20 cellular contexts compared by ENCODE assay signal in the genomic region with DNA sequence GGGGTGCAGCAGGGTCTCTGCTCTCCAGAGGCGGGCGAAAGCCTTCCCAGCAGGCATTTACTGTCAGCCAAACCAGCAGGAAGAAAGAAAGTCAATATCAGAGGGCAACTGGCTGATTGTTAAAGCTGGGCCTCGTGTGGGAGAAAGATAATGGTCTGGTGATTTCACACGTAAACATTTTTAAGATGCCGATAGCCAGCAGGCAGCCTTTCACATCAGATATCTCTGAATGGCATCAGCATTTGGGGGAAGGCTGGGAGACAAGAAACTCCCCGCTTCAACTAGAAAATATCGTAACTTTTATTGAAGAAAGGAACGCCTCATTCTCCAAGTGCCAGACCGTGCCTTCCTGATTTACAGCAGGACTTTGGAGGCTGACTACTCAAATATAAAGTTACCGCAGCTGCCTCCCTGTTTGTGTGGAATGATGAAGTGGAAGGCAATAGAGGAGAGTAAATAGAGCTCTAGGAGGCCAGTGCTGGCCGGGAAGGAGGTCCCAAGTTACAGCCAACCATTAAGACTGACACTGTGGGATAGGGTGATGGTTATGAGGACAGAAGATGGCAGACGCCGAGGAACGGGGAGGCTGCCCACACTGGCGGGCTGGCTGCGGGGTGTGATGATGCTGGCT.
"Had no signal": no experiment of that assay in that cellular context is flagged by ENCODE, and none has a peak within 500 bp of the region (broad histone marks: within the 10 kb centered on the region; RNA-seq: fewer than 3 reads in every experiment).

No MANE protein-coding gene starts in this region.

- H3K27me3 Mint-ChIP-seq: activated CD8-positive, alpha-beta memory T cell treated with anti-CD3 and anti-CD28 coated beads, Interleukin-2, amount 10 ng/mL, durations not matched to agents 7 days and 5 days; activated T-cell treated with anti-CD3 and anti-CD28 coated beads, Interleukin-2, amount 50 U/mL, for 24 hours; dendritic cell treated with granulocyte-macrophage colony-stimulating factor and Interleukin-4, amounts not matched to agents 40 ng/mL and 50 ng/mL, for 4 days; effector memory CD8-positive, alpha-beta T cell; stimulated activated naive CD8-positive, alpha-beta T cell treated with anti-CD3 and anti-CD28 coated beads, Interleukin-15, Interleukin-2, amounts not matched to agents 100 ng/mL and 50 ng/mL, for 24 hours; T-helper 17 cell had no signal

- DNase-seq: activated CD4-positive, alpha-beta T cell treated with anti-CD3 and anti-CD28 coated beads, Interleukin-2, amount 50 U/mL, for 4 hours; activated CD4-positive, CD25-positive, alpha-beta regulatory T cell treated with anti-CD3 and anti-CD28 coated beads, Interleukin-2, amount 50 U/mL, for 72 hours; activated CD8-positive, alpha-beta memory T cell treated with anti-CD3 and anti-CD28 coated beads, Interleukin-2, amount 10 ng/mL, durations not matched to agents 7 days and 5 days; activated effector memory CD4-positive, alpha-beta T cell treated with Interleukin-2 at 50 U/mL for 16 hours; activated T-cell treated with anti-CD3 and anti-CD28 coated beads, Interleukin-2, amount 50 U/mL, for 24 hours; amygdala; brain microvascular endothelial cell; effector memory CD8-positive, alpha-beta T cell; kidney; midbrain; posterior cingulate gyrus; sigmoid colon; stimulated activated CD4-positive, alpha-beta T cell treated with anti-CD3 and anti-CD28 coated beads, Interleukin-12 subunit alpha, Interleukin-12 subunit beta, amount 100 ng/mL, for 4 hours; stimulated activated CD4-positive, alpha-beta T cell treated with anti-CD3 and anti-CD28 coated beads, Interleukin-2, amount 100 ng/mL, for 48 hours; T-helper 17 cell; upper lobe of right lung had no signal

- H3K4me1 Mint-ChIP-seq: activated CD8-positive, alpha-beta memory T cell treated with anti-CD3 and anti-CD28 coated beads, Interleukin-2, amount 10 ng/mL, durations not matched to agents 7 days and 5 days; T-helper 17 cell had no signal

- H3K36me3 ChIP-seq: brain microvascular endothelial cell, gastroesophageal sphincter, sigmoid colon, upper lobe of right lung had no signal

- H3K27ac Mint-ChIP-seq: activated CD8-positive, alpha-beta memory T cell treated with anti-CD3 and anti-CD28 coated beads, Interleukin-2, amount 10 ng/mL, durations not matched to agents 7 days and 5 days; activated naive CD8-positive, alpha-beta T cell; activated T-cell treated with anti-CD3 and anti-CD28 coated beads, Interleukin-2, amount 50 U/mL, for 24 hours; dendritic cell treated with granulocyte-macrophage colony-stimulating factor and Interleukin-4, amounts not matched to agents 40 ng/mL and 50 ng/mL, for 4 days; effector memory CD8-positive, alpha-beta T cell; stimulated activated naive CD8-positive, alpha-beta T cell treated with anti-CD3 and anti-CD28 coated beads, Interleukin-15, Interleukin-2, amounts not matched to agents 100 ng/mL and 50 ng/mL, for 24 hours; T-helper 17 cell had no signal

- H3K4me3 ChIP-seq: gastroesophageal sphincter, sigmoid colon, upper lobe of right lung had no signal

- H3K4me1 ChIP-seq: gastroesophageal sphincter, upper lobe of right lung had no signal

- H3K27ac ChIP-seq: brain microvascular endothelial cell, gastroesophageal sphincter, sigmoid colon, upper lobe of right lung had no signal

- ATAC-seq: activated CD8-positive, alpha-beta memory T cell treated with anti-CD3 and anti-CD28 coated beads, Interleukin-2, amount 10 ng/mL, durations not matched to agents 7 days and 5 days; effector memory CD8-positive, alpha-beta T cell; gastroesophageal sphincter; T-helper 17 cell; upper lobe of right lung had no signal

- H3K4me3 Mint-ChIP-seq: activated CD8-positive, alpha-beta memory T cell treated with anti-CD3 and anti-CD28 coated beads, Interleukin-2, amount 10 ng/mL, durations not matched to agents 7 days and 5 days; activated naive CD8-positive, alpha-beta T cell; activated T-cell treated with anti-CD3 and anti-CD28 coated beads, Interleukin-2, amount 50 U/mL, for 24 hours; dendritic cell treated with granulocyte-macrophage colony-stimulating factor and Interleukin-4, amounts not matched to agents 40 ng/mL and 50 ng/mL, for 4 days; effector memory CD8-positive, alpha-beta T cell; stimulated activated naive CD8-positive, alpha-beta T cell treated with anti-CD3 and anti-CD28 coated beads, Interleukin-15, Interleukin-2, amounts not matched to agents 100 ng/mL and 50 ng/mL, for 24 hours; T-helper 17 cell had no signal

- H3K36me3 Mint-ChIP-seq: activated naive CD8-positive, alpha-beta T cell had no signal

- H3K9me3 ChIP-seq: gastroesophageal sphincter, sigmoid colon, upper lobe of right lung had no signal

- H3K27me3 ChIP-seq: brain microvascular endothelial cell, gastroesophageal sphincter, sigmoid colon, upper lobe of right lung had no signal
